8 cellular contexts compared by ENCODE assay signal in genomic region chr3:15602146-15602536, GRCh38. TPM values are rescaled to one million over a fixed set of nuclear protein-coding genes. Genes with fewer than 3 reads are reported as not detected.
DNase-seq lines count a peak whose midpoint lies in the region; ATAC-seq, FAIRE-seq and TF ChIP-seq lines count a peak whose summit lies in the region.

No MANE protein-coding gene starts in this region.

- in situ Hi-C loops in GM12878 (cut with MboI), result no loop called here

- H3K4me1 Mint-ChIP-seq in activated CD4-positive, alpha-beta T cell treated with anti-CD3 and anti-CD28 coated beads, Interleukin-2, amount 10 ng/mL, durations not matched to agents 7 days and 5 days, result peaks cover 35% of the 10 kb centered on the region
- peaks cover 33% of the 10 kb centered on the region for H3K4me1 Mint-ChIP-seq in type B pancreatic cell (ENCODE audit: unreplicated experiment)

- TF ChIP-seq POLR2A in GM12878 (IDR thresholded peaks at IDR 0.05; ENCODE audit: low read depth, low read length), result no peak

- H3K4me3 ChIP-seq in GM12878, result peak overlapping the region; percentile 87
- H3K4me3 ChIP-seq in liver (ENCODE audit: low read depth in 1 of 3, low read length in 3 of 3), result peak overlapping the region; percentile 61 to 100 (median 83)

- peaks cover 5% of the 10 kb centered on the region for H3K9me3 Mint-ChIP-seq in activated CD4-positive, alpha-beta T cell treated with anti-CD3 and anti-CD28 coated beads, Interleukin-2, amount 10 ng/mL, durations not matched to agents 7 days and 5 days
- no peaks in the 10 kb centered on the region for H3K9me3 Mint-ChIP-seq in type B pancreatic cell

- peaks cover 40% of the 10 kb centered on the region for H3K36me3 Mint-ChIP-seq in activated CD4-positive, alpha-beta T cell treated with anti-CD3 and anti-CD28 coated beads, Interleukin-2, amount 10 ng/mL, durations not matched to agents 7 days and 5 days (ENCODE audit: low read depth)
- H3K36me3 Mint-ChIP-seq in type B pancreatic cell, result peaks cover 31% of the 10 kb centered on the region

- SMC1A ChIA-PET in GM12878 (lab: Charles Lee; ENCODE audit: uncharacterized antibody, unreplicated experiment), result interaction anchor here (1.0 to 2.1 kb wide), 5 partner anchors 11 to 212 kb away, joined by 3 to 6 read pairs (median 5); no protein-coding TSS in a partner anchor

- peak overlapping the region; percentile 98 for H3K4me3 Mint-ChIP-seq in activated CD4-positive, alpha-beta T cell treated with anti-CD3 and anti-CD28 coated beads, Interleukin-2, amount 10 ng/mL, durations not matched to agents 7 days and 5 days
- H3K4me3 Mint-ChIP-seq in type B pancreatic cell, result peak overlapping the region; percentile 100

- no peak for TF ChIP-seq EP300 in GM12878 (IDR thresholded peaks at IDR 0.05; ENCODE audit: borderline replicate concordance in 1 of 2, control insufficient read depth in 1 of 2, low read depth in 2 of 2, low read length in 2 of 2)

- no peaks in the 10 kb centered on the region for H3K27me3 Mint-ChIP-seq in activated CD4-positive, alpha-beta T cell treated with anti-CD3 and anti-CD28 coated beads, Interleukin-2, amount 10 ng/mL, durations not matched to agents 7 days and 5 days
- H3K27me3 Mint-ChIP-seq in type B pancreatic cell, result no peaks in the 10 kb centered on the region

- H3K4me2 ChIP-seq in GM12878 (ENCODE audit: control insufficient read depth, insufficient read depth), result peak overlapping the region; percentile 92

- TF ChIP-seq RAD21 in GM12878 (IDR thresholded peaks at IDR 0.05; ENCODE audit: insufficient read depth, low read depth, low read length) (no peak), liver (IDR thresholded peaks at IDR 0.05) (no peak)

- H3K9ac ChIP-seq in GM12878 (ENCODE audit: control insufficient read depth, insufficient read depth, low read length) (peak overlapping the region; percentile 82), liver (ENCODE audit: low read depth in 1 of 2, low read length in 2 of 2) (peak overlapping the region; percentile 72 to 88)

- H3K27ac Mint-ChIP-seq in activated CD4-positive, alpha-beta T cell treated with anti-CD3 and anti-CD28 coated beads, Interleukin-2, amount 10 ng/mL, durations not matched to agents 7 days and 5 days, result peak overlapping the region; percentile 98
- H3K27ac Mint-ChIP-seq in type B pancreatic cell, result peak overlapping the region; percentile 95

- peaks cover 18% of the 10 kb centered on the region for H3K79me2 ChIP-seq in GM12878 (ENCODE audit: control insufficient read depth, insufficient read depth, low read length)

- RAD21 ChIA-PET in GM12878 (lab: Charles Lee; ENCODE audit: unreplicated experiment), result interaction anchor here (0.6 to 1.8 kb wide), 8 partner anchors 29 to 334 kb away, joined by 3 to 12 read pairs (median 3); no protein-coding TSS in a partner anchor

- peaks cover 0 to 3% of the 10 kb centered on the region in 2 experiments; a peak in 1 of 4 replicates for H3K36me3 ChIP-seq in GM12878 (ENCODE audit: control insufficient read depth in 2 of 2, insufficient read depth in 2 of 2, low read length in 1 of 2)
- peaks cover 0 to 6% (median 4%) of the 10 kb centered on the region in 4 donors for H3K36me3 ChIP-seq in liver (ENCODE audit: control insufficient read depth in 4 of 4, insufficient read depth in 3 of 4, low read depth in 1 of 4, low read length in 3 of 4)

- CTCF ChIA-PET in activated CD4-positive, alpha-beta T cell treated with anti-CD3 and anti-CD28 coated beads, Interleukin-2, amount 10 ng/mL, durations not matched to agents 7 days and 5 days (lab: Charles Lee), result interaction anchor here (0.9 to 1.6 kb wide), 3 partner anchors 10 to 215 kb away, joined by 3 to 4 read pairs (median 3); no protein-coding TSS in a partner anchor
- CTCF ChIA-PET in GM12878 (lab: Yijun Ruan, JAX), result interaction anchor here (1.1 to 1.7 kb wide), 2 partner anchors 11 to 210 kb away, joined by 4 to 10 read pairs; no protein-coding TSS in a partner anchor

- ATAC-seq in HG03342 (IDR thresholded peaks at IDR 0.05; ENCODE audit: unreplicated experiment), result peak; percentile 7
- peak; percentile 13 for ATAC-seq in GM12878

- intact Hi-C loops in GM12878 (cut with micrococcal nuclease; ENCODE audit: unreplicated experiment), result no loop called here

- TSS peak; percentile 94 for BruUV-seq in GM12878 (replicated peaks; lab: Mats Ljungman, UMichigan)

- no peaks in the 10 kb centered on the region for H4K20me1 ChIP-seq in GM12878 (ENCODE audit: control insufficient read depth, insufficient read depth)

- under 1% methylated on average over 9 of the region's 9 CpGs for WGBS in GM12878 (ENCODE audit: insufficient coverage, insufficient replicate concordance, low lambda C conversion rate, missing lambda C conversion rate)
- 2% methylated on average over 9 of the region's 9 CpGs for WGBS in liver

- H3K4me1 ChIP-seq in GM12878 (ENCODE audit: control insufficient read depth, insufficient read depth, low read length) (no peaks in the 10 kb centered on the region; the same call in 1 of the 2 replicates), liver (ENCODE audit: control insufficient read depth in 4 of 4, insufficient read depth in 4 of 4, low read length in 3 of 4) (peaks cover 15 to 75% (median 66%) of the 10 kb centered on the region in 4 donors)

- no peaks in the 10 kb centered on the region; the same call in 1 of the 3 replicates for H3K9me3 ChIP-seq in GM12878 (replicated peaks; ENCODE audit: control insufficient read depth, insufficient read depth, low read length)
- H3K9me3 ChIP-seq in liver (ENCODE audit: control insufficient read depth in 4 of 4, low read length in 3 of 4), result no peaks in the 10 kb centered on the region

- no peak for DNase-seq in activated CD4-positive, alpha-beta T cell treated with anti-CD3 and anti-CD28 coated beads, Interleukin-2, amount 10 ng/mL, durations not matched to agents 7 days and 5 days
- DNase-seq in activated CD4-positive, alpha-beta T cell treated with anti-CD3 and anti-CD28 coated beads for 1 hour, result no peak
- DNase-seq in GM12878 (ENCODE audit: low read depth, low spot score) (no peak), type B pancreatic cell (ENCODE audit: extremely low spot score, unreplicated experiment) (no peak), NCI-H1417 (lab: John Stamatoyannopoulos, UW) (no peak), SKM-1 treated with dmso at 0.1 percent for 144 hours (lab: John Stamatoyannopoulos, UW; ENCODE audit: unreplicated experiment) (no peak)

- H3K27ac ChIP-seq in GM12878 (ENCODE audit: control insufficient read depth, insufficient read depth) (peak overlapping the region; percentile 81), liver (ENCODE audit: low read depth in 1 of 2, low read length in 2 of 2) (peak overlapping the region; percentile 73 to 90)

- no peak for TF ChIP-seq CTCF in GM12878 (IDR thresholded peaks at IDR 0.05 in 2 of 3, conservative IDR thresholded peaks at IDR 0.05 in 1 of 3; ENCODE audit: control insufficient read depth in 2 of 3, extremely low read depth in 1 of 3, insufficient read depth in 1 of 3, low read depth in 3 of 3, low read length in 3 of 3)
- no peak for TF ChIP-seq CTCF in liver (IDR thresholded peaks at IDR 0.05; ENCODE audit: low read depth, low read length, missing input control)
- TF ChIP-seq CTCF in type B pancreatic cell (conservative IDR thresholded peaks at IDR 0.05), result no peak

- FAIRE-seq in GM12878 (lab: Jason Lieb, UNC), result peak; percentile 7

- peak overlapping the region; percentile 97 for H2AFZ ChIP-seq in GM12878 (ENCODE audit: control insufficient read depth, low read depth, low read length)

- POLR2A ChIA-PET in activated CD4-positive, alpha-beta T cell treated with anti-CD3 and anti-CD28 coated beads, Interleukin-2, amount 10 ng/mL, durations not matched to agents 7 days and 5 days (lab: Charles Lee), result no interaction called here
- POLR2A ChIA-PET in GM12878 (lab: Charles Lee), result interaction anchor here (1.5 kb wide), 1 partner anchor 29 kb away, joined by 4 read pairs; no protein-coding TSS in a partner anchor

- H3K27me3 ChIP-seq in GM12878 (replicated peaks in 1 of 2; ENCODE audit: control insufficient read depth in 2 of 2, insufficient read depth in 2 of 2, low read length in 1 of 2) (no peaks in the 10 kb centered on the region), liver (ENCODE audit: control insufficient read depth in 4 of 4, insufficient read depth in 4 of 4, low read length in 3 of 4) (no peaks in the 10 kb centered on the region)

RNA-seq across cellular contexts. Expression of gene BTD, which starts 0.6 kb away (rescaled TPM):
- total RNA-seq in activated CD4-positive, alpha-beta T cell treated with anti-CD3 and anti-CD28 coated beads, Interleukin-2, amount 10 ng/mL, durations not matched to agents 7 days and 5 days, result 1 to 10 TPM; 6.6 to 8.1 TPM
- total RNA-seq in GM12878 (2013; cell fraction: nucleolus; rRNA removed), result 6.9 and 10.1 TPM in 2 replicates
- 4.6 and 5.0 TPM in 2 replicates for total RNA-seq in GM12878 (2014; rRNA removed)
- 2.9 and 3.4 TPM in 2 replicates for total RNA-seq in GM12878 (2014; rRNA removed; fragmentation: Illumina TruSeq; extraction: Trizol)
- 4.0 and 4.5 TPM in 2 replicates for total RNA-seq in GM12878 (2021)
- polyA plus RNA-seq in GM12878 (2011; ENCODE audit: low read depth), result 6.5 TPM
- polyA plus RNA-seq in GM12878 (2011; rRNA removed), result 9.4 and 10.3 TPM in 2 replicates
- 9.5 and 11.8 TPM in 2 replicates for polyA plus RNA-seq in GM12878 (2011; cell fraction: cytosol; rRNA removed)
- 4.6 and 6.4 TPM in 2 replicates for polyA plus RNA-seq in GM12878 (2011; cell fraction: nucleus; rRNA removed)
- polyA plus RNA-seq in GM12878 (2012), result 3.4 and 4.4 TPM in 2 replicates
- polyA plus RNA-seq in GM12878 (2014; fragmentation: Illumina TruSeq; extraction: Trizol), result 3.9 and 5.6 TPM in 2 replicates
- 1 to 10 TPM; 6.1 to 9.2 TPM for polyA plus RNA-seq in GM12878 (2014; fragmentation: Nextera tagmentation; extraction: Ambion mirVana)
- 3.5 and 5.7 TPM in 2 replicates for polyA plus RNA-seq in GM12878 (2014; rRNA removed)
- 1 to 10 TPM; 4.6 to 5.5 TPM for polyA plus RNA-seq in GM12878 (2016; fragmentation: Nextera tagmentation; extraction: Ambion mirVana)
- polyA minus RNA-seq in GM12878 (2011; rRNA and poly(A)+ RNA removed), result 12.8 and 14.2 TPM in 2 replicates
- polyA minus RNA-seq in GM12878 (2011; cell fraction: cytosol; rRNA and poly(A)+ RNA removed), result 2.7 and 3.6 TPM in 2 replicates
- 8.3 and 10.5 TPM in 2 replicates for polyA minus RNA-seq in GM12878 (2011; cell fraction: nucleus; rRNA and poly(A)+ RNA removed)
- 10 to 100 TPM; 45.8 to 78.1 TPM for total RNA-seq in liver
- polyA plus RNA-seq in liver, result 10 to 100 TPM; 46.6 to 49.0 TPM
- total RNA-seq in type B pancreatic cell (ENCODE audit: low replicate concordance), result 12.2 and 15.4 TPM in 2 replicates

RNA-seq across cellular contexts. Expression of gene HACL1, which starts 0.8 kb away (rescaled TPM):
- total RNA-seq in activated CD4-positive, alpha-beta T cell treated with anti-CD3 and anti-CD28 coated beads, Interleukin-2, amount 10 ng/mL, durations not matched to agents 7 days and 5 days, result 10 to 100 TPM; 23.1 to 25.5 TPM
- 97.4 and 107 TPM in 2 replicates for total RNA-seq in GM12878 (2013; cell fraction: nucleolus; rRNA removed)
- total RNA-seq in GM12878 (2014; rRNA removed) (21.4 and 24.4 TPM in 2 replicates), GM12878 (2014; rRNA removed; fragmentation: Illumina TruSeq; extraction: Trizol) (26.2 and 28.3 TPM in 2 replicates), GM12878 (2021) (23.8 and 27.7 TPM in 2 replicates), liver (10 to 100 TPM; 13.4 to 46.9 TPM), type B pancreatic cell (ENCODE audit: low replicate concordance) (16.5 and 20.5 TPM in 2 replicates)
- 13.7 TPM for polyA plus RNA-seq in GM12878 (2011; ENCODE audit: low read depth)
- polyA plus RNA-seq in GM12878 (2011; rRNA removed) (42.6 and 51.2 TPM in 2 replicates), GM12878 (2014; fragmentation: Illumina TruSeq; extraction: Trizol) (24.5 and 28.5 TPM in 2 replicates), GM12878 (2014; fragmentation: Nextera tagmentation; extraction: Ambion mirVana) (10 to 100 TPM; 34.1 to 40.3 TPM), GM12878 (2014; rRNA removed) (18.0 and 19.4 TPM in 2 replicates), GM12878 (2016; fragmentation: Nextera tagmentation; extraction: Ambion mirVana) (10 to 100 TPM; 45.8 to 48.7 TPM), liver (10 to 100 TPM; 28.2 to 36.2 TPM)
- polyA plus RNA-seq in GM12878 (2011; cell fraction: cytosol; rRNA removed), result 29.7 and 37.3 TPM in 2 replicates
- polyA plus RNA-seq in GM12878 (2011; cell fraction: nucleus; rRNA removed), result 36.6 and 36.9 TPM in 2 replicates
- polyA plus RNA-seq in GM12878 (2012), result 18.5 and 18.9 TPM in 2 replicates
- 59.0 and 62.4 TPM in 2 replicates for polyA minus RNA-seq in GM12878 (2011; rRNA and poly(A)+ RNA removed)
- 9.0 and 19.4 TPM in 2 replicates for polyA minus RNA-seq in GM12878 (2011; cell fraction: cytosol; rRNA and poly(A)+ RNA removed)
- polyA minus RNA-seq in GM12878 (2011; cell fraction: nucleus; rRNA and poly(A)+ RNA removed), result 72.8 and 89.1 TPM in 2 replicates
